Comparison of ENCODE assay signal across 32 cellular contexts in genomic region chr12:91289881-91290280, GRCh38.
DNase-seq lines count a peak whose midpoint lies in the region; ATAC-seq, FAIRE-seq and TF ChIP-seq lines count a peak whose summit lies in the region.
"Had no signal": no experiment of that assay in that cellular context is flagged by ENCODE, and none has a peak within 500 bp of the region (broad histone marks: within the 10 kb centered on the region; RNA-seq: fewer than 3 reads in every experiment).

No MANE protein-coding gene starts in this region.

- H4K8ac ChIP-seq in IMR-90 (ENCODE audit: low read depth in 2 of 2, low read length in 2 of 2), result 0 out of 4 replicates have a peak overlapping the region, but pooled peaks of 1 of the 2 experiments have one; percentile 3
- H4K8ac ChIP-seq in neuronal stem cell (ENCODE audit: low read depth, low read length), result no peak overlapping the region

- no TSS peak for BruUV-seq in A673 (replicated peaks; lab: Mats Ljungman, UMichigan)
- BruUV-seq in IMR-90 (replicated peaks; lab: Mats Ljungman, UMichigan), result no TSS peak
- no TSS peak for BruUV-seq in endothelial cell of umbilical vein (replicated peaks; lab: Mats Ljungman, UMichigan)

- H4K5ac ChIP-seq in IMR-90 (ENCODE audit: low read depth, low read length), result no peak overlapping the region

- H3K14ac ChIP-seq in IMR-90 (replicated peaks; ENCODE audit: low read depth, low read length) (no peak overlapping the region), neuronal stem cell (ENCODE audit: low read length) (no peak overlapping the region)

- DNase-seq in A673 (ENCODE audit: low spot score) (peak; percentile 2), IMR-90 (no peak), endothelial cell of umbilical vein (ENCODE audit: low read depth, low spot score) (peak; percentile 36), neuronal stem cell (ENCODE audit: low spot score) (no peak), T1000 (lab: John Stamatoyannopoulos, UW) (no peak), SK-N-DZ (ENCODE audit: low spot score) (no peak), MV-4-11 (lab: John Stamatoyannopoulos, UW) (no peak)
- DNase-seq: activated B cell treated with CpG ODN at 0.5 μM for 24 hours; activated CD4-positive, alpha-beta T cell treated with anti-CD3 and anti-CD28 coated beads, Interleukin-2, amount 50 U/mL, for 1 hour; activated gamma-delta T cell; activated naive CD8-positive, alpha-beta T cell treated with anti-CD3 and anti-CD28 coated beads, Interleukin-2, amount 10 ng/mL, durations not matched to agents 7 days and 5 days; activated T-cell treated with anti-CD3 and anti-CD28 coated beads, Interleukin-2, amount 50 U/mL, for 1 hour; CD8-positive, alpha-beta memory T cell; central memory CD4-positive, alpha-beta T cell; DMS153; foreskin keratinocyte; head of caudate nucleus; MG63; midbrain; naive thymus-derived CD4-positive, alpha-beta T cell; NCI-H2029 treated with DMSO at 0.1 percent for 48 hours; NCI-H774; RPMI8226; small intestine; stimulated activated naive CD4-positive, alpha-beta T cell had no signal

- TF ChIP-seq CTCF in A673 (conservative IDR thresholded peaks at IDR 0.05; ENCODE audit: low read depth, low read length), result no peak
- TF ChIP-seq CTCF in IMR-90 (conservative IDR thresholded peaks at IDR 0.05; ENCODE audit: low read depth, low read length), result no peak
- TF ChIP-seq CTCF in endothelial cell of umbilical vein (IDR thresholded peaks at IDR 0.05; ENCODE audit: extremely low read depth in 1 of 2, insufficient read depth in 1 of 2, low read depth in 1 of 2, low read length in 2 of 2), result no peak

- H3K56ac ChIP-seq in IMR-90 (ENCODE audit: extremely low read depth, insufficient read depth, low read length), result no peak overlapping the region

- no peaks in the 10 kb centered on the region for H3K79me2 ChIP-seq in endothelial cell of umbilical vein (ENCODE audit: control insufficient read depth, insufficient read depth, low read length)

- no peak overlapping the region for H4K91ac ChIP-seq in IMR-90 (ENCODE audit: insufficient read depth, low read depth, low read length)
- H4K91ac ChIP-seq in neuronal stem cell (ENCODE audit: low read depth, low read length, poor library complexity), result no peak overlapping the region

- H3K9ac ChIP-seq in IMR-90 (ENCODE audit: low read depth, low read length) (no peak overlapping the region), endothelial cell of umbilical vein (replicated peaks; ENCODE audit: extremely low read depth, insufficient read depth, low read length) (no peak overlapping the region), neuronal stem cell (ENCODE audit: low read depth, low read length, poor library complexity) (no peak overlapping the region)

- intact Hi-C loops in A673 (cut with micrococcal nuclease; ENCODE audit: unreplicated experiment) (no loop called here), IMR-90 (cut with micrococcal nuclease) (no loop called here), endothelial cell of umbilical vein (cut with micrococcal nuclease) (no loop called here)

- H3K18ac ChIP-seq in IMR-90 (ENCODE audit: low read depth, low read length) (peak overlapping the region; percentile 4; the same call in 1 of the 2 replicates), neuronal stem cell (ENCODE audit: low read length) (no peak overlapping the region)

- POLR2A ChIA-PET in A673 (lab: Charles Lee; ENCODE audit: low non-redundant PET), result no interaction called here
- POLR2A ChIA-PET in IMR-90 (lab: Charles Lee; ENCODE audit: unreplicated experiment), result no interaction called here
- POLR2A ChIA-PET in endothelial cell of umbilical vein (lab: Charles Lee), result no interaction called here

- H2BK15ac ChIP-seq in IMR-90 (ENCODE audit: low read depth, low read length) (no peak overlapping the region), neuronal stem cell (ENCODE audit: low read length) (no peak overlapping the region)

- no peak overlapping the region for H2BK120ac ChIP-seq in IMR-90 (ENCODE audit: low read depth, low read length)
- H2BK120ac ChIP-seq in neuronal stem cell (ENCODE audit: low read depth, low read length), result no peak overlapping the region

- FAIRE-seq in endothelial cell of umbilical vein (lab: Jason Lieb, UNC), result no peak
- FAIRE-seq: astrocyte, HTR-8/SVneo, K562, keratinocyte, small intestine had no signal

- H3K27me3 ChIP-seq in A673 (replicated peaks; ENCODE audit: insufficient read depth, low read depth, low read length, poor library complexity) (no peaks in the 10 kb centered on the region), IMR-90 (ENCODE audit: control insufficient read depth, insufficient read depth, low read length) (no peaks in the 10 kb centered on the region), endothelial cell of umbilical vein (ENCODE audit: control insufficient read depth in 2 of 2, insufficient read depth in 2 of 2, low read length in 2 of 2) (no peaks in the 10 kb centered on the region), neuronal stem cell (ENCODE audit: control insufficient read depth in 3 of 3, insufficient read depth in 3 of 3, low read depth in 1 of 3, low read length in 3 of 3) (no peaks in the 10 kb centered on the region)
- H3K27me3 ChIP-seq: foreskin keratinocyte, MG63, SJCRH30, suprapubic skin had no signal

- no peak for TF ChIP-seq RAD21 in IMR-90 (IDR thresholded peaks at IDR 0.05; ENCODE audit: low read length)

- H3K27ac ChIP-seq in A673 (ENCODE audit: low read depth, low read length, poor library complexity, severe bottlenecking) (no peak overlapping the region), IMR-90 (ENCODE audit: insufficient read depth, low read length) (peak overlapping the region; percentile 69; the same call in 1 of the 2 replicates), endothelial cell of umbilical vein (ENCODE audit: insufficient read depth, low read depth, low read length) (no peak overlapping the region), neuronal stem cell (replicated peaks; ENCODE audit: low read length) (no peak overlapping the region)
- H3K27ac ChIP-seq: foreskin keratinocyte, SJCRH30, suprapubic skin had no signal

- WGBS in IMR-90 (ENCODE audit: extremely low coverage in 2 of 2, insufficient read length in 1 of 2), 2 experiments, result no CpG with 5 or more reads among the region's 3 CpGs
- no CpG with 5 or more reads among the region's 3 CpGs for WGBS in neuronal stem cell (ENCODE audit: extremely low coverage in 2 of 2, insufficient read length in 2 of 2, insufficient replicate concordance in 1 of 2), 2 donors

- H2AK9ac ChIP-seq in IMR-90 (replicated peaks; ENCODE audit: low read depth, low read length, poor library complexity), result no peak overlapping the region

- in situ Hi-C loops in IMR-90 (cut with MboI; ENCODE audit: low sequenced_read_pairs), result no loop called here

- H2AK5ac ChIP-seq in IMR-90 (ENCODE audit: low read depth, low read length) (no peak overlapping the region), neuronal stem cell (ENCODE audit: low read depth, low read length) (no peak overlapping the region)

- dilution Hi-C loops in IMR-90 (cut with HindIII; ENCODE audit: low sequenced_read_pairs, unreplicated experiment) (no loop called here), endothelial cell of umbilical vein (cut with MboI; ENCODE audit: extremely low pct_ligation_motif_present, low sequenced_read_pairs) (no loop called here)

- CTCF ChIA-PET in A673 (lab: Charles Lee), result no interaction called here
- CTCF ChIA-PET in IMR-90 (lab: Yijun Ruan, JAX), result interaction anchor here (1.1 kb wide), 1 partner anchor 10 kb away, joined by 3 read pairs; no protein-coding TSS in a partner anchor
- CTCF ChIA-PET in endothelial cell of umbilical vein (lab: Charles Lee), result interaction anchor here (1.0 to 1.4 kb wide), 4 partner anchors 9 to 37 kb away, joined by 3 to 9 read pairs (median 3); no protein-coding TSS in a partner anchor

- H3K4me3 ChIP-seq in A673 (ENCODE audit: low read depth, low read length, poor library complexity, severe bottlenecking) (no peak overlapping the region), IMR-90 (ENCODE audit: insufficient read depth, low read depth, low read length) (no peak overlapping the region), endothelial cell of umbilical vein (replicated peaks in 1 of 3; ENCODE audit: insufficient read depth in 1 of 3, low read depth in 1 of 3, low read length in 3 of 3) (no peak overlapping the region), neuronal stem cell (ENCODE audit: low read length in 2 of 2) (no peak overlapping the region)
- H3K4me3 ChIP-seq: K562, MG63, SJCRH30, suprapubic skin had no signal

- no peaks in the 10 kb centered on the region for H4K20me1 ChIP-seq in IMR-90 (ENCODE audit: insufficient read depth, low read length)
- H4K20me1 ChIP-seq in endothelial cell of umbilical vein (replicated peaks; ENCODE audit: control insufficient read depth, extremely low read depth, insufficient read depth, low read length), result no peaks in the 10 kb centered on the region

- H3K4me1 ChIP-seq in A673 (ENCODE audit: insufficient read depth, low read length, poor library complexity, severe bottlenecking) (no peaks in the 10 kb centered on the region), IMR-90 (ENCODE audit: control insufficient read depth, insufficient read depth, low read length) (no peaks in the 10 kb centered on the region), endothelial cell of umbilical vein (ENCODE audit: control insufficient read depth, extremely low read depth, insufficient read depth, low read length) (no peaks in the 10 kb centered on the region), neuronal stem cell (ENCODE audit: control insufficient read depth in 2 of 2, insufficient read depth in 1 of 2, low read depth in 1 of 2, low read length in 2 of 2) (no peaks in the 10 kb centered on the region)
- H3K4me1 ChIP-seq: foreskin keratinocyte, SJCRH30, suprapubic skin had no signal

- H2AFZ ChIP-seq in IMR-90 (replicated peaks; ENCODE audit: low read length, poor library complexity) (no peak overlapping the region), endothelial cell of umbilical vein (ENCODE audit: low read depth, low read length) (no peak overlapping the region), neuronal stem cell (ENCODE audit: low read length) (peak overlapping the region; percentile 62)

- H3K23ac ChIP-seq in IMR-90 (ENCODE audit: low read depth, low read length), result no peak overlapping the region
- H3K23ac ChIP-seq in neuronal stem cell (ENCODE audit: low read depth, low read length, poor library complexity), result no peak overlapping the region

- H3K4me2 ChIP-seq in IMR-90 (ENCODE audit: low read depth, low read length), result no peak overlapping the region
- H3K4me2 ChIP-seq in endothelial cell of umbilical vein (ENCODE audit: insufficient read depth, low read length), result no peak overlapping the region
- no peak overlapping the region for H3K4me2 ChIP-seq in neuronal stem cell (ENCODE audit: insufficient read depth, low read length, poor library complexity, severe bottlenecking)

- no peak for ATAC-seq in IMR-90 (ENCODE audit: low read depth)
- ATAC-seq: esophagus mucosa; foreskin keratinocyte; K562; naive thymus-derived CD4-positive, alpha-beta T cell had no signal

- H3K9me3 ChIP-seq in A673 (ENCODE audit: low read depth, low read length, poor library complexity, severe bottlenecking), result no peaks in the 10 kb centered on the region
- H3K9me3 ChIP-seq in IMR-90 (ENCODE audit: control insufficient read depth, insufficient read depth, low read length), result no peaks in the 10 kb centered on the region
- no peaks in the 10 kb centered on the region for H3K9me3 ChIP-seq in endothelial cell of umbilical vein (replicated peaks; ENCODE audit: control insufficient read depth, insufficient read depth, low read length)
- peaks cover 0 to 2% of the 10 kb centered on the region in 2 donors for H3K9me3 ChIP-seq in neuronal stem cell (replicated peaks in 1 of 2; ENCODE audit: control insufficient read depth in 2 of 2, insufficient read depth in 1 of 2, low read depth in 1 of 2, low read length in 2 of 2)
- H3K9me3 ChIP-seq: MG63, SJCRH30, suprapubic skin had no signal

- no peak overlapping the region for H3K4ac ChIP-seq in IMR-90 (ENCODE audit: low read depth, low read length)
- H3K4ac ChIP-seq in neuronal stem cell (ENCODE audit: low read length), result no peak overlapping the region

- TF ChIP-seq POLR2A in IMR-90 (IDR thresholded peaks at IDR 0.05; ENCODE audit: low read depth, low read length) (no peak), endothelial cell of umbilical vein (IDR thresholded peaks at IDR 0.05; ENCODE audit: low read depth, low read length) (no peak)

- no peak overlapping the region for H2BK5ac ChIP-seq in IMR-90 (ENCODE audit: low read depth, low read length, poor library complexity, severe bottlenecking)
- no peak overlapping the region for H2BK5ac ChIP-seq in neuronal stem cell (ENCODE audit: low read length)

- H3K36me3 ChIP-seq in A673 (ENCODE audit: insufficient read depth, low read length, poor library complexity, severe bottlenecking), result no peaks in the 10 kb centered on the region
- no peaks in the 10 kb centered on the region for H3K36me3 ChIP-seq in IMR-90 (ENCODE audit: control insufficient read depth, insufficient read depth, low read length)
- no peaks in the 10 kb centered on the region for H3K36me3 ChIP-seq in endothelial cell of umbilical vein (ENCODE audit: control insufficient read depth in 2 of 2, extremely low read depth in 1 of 2, insufficient read depth in 2 of 2, low read length in 2 of 2)
- H3K36me3 ChIP-seq in neuronal stem cell (replicated peaks in 1 of 2; ENCODE audit: control insufficient read depth in 2 of 2, insufficient read depth in 2 of 2, low read length in 2 of 2), result no peaks in the 10 kb centered on the region
- H3K36me3 ChIP-seq: MG63, SJCRH30, suprapubic skin had no signal

- H2BK20ac ChIP-seq in IMR-90 (ENCODE audit: low read depth, low read length), result no peak overlapping the region

- H3K9me1 ChIP-seq in IMR-90 (ENCODE audit: insufficient read depth, low read length), result no peaks in the 10 kb centered on the region
- H3K9me1 ChIP-seq in endothelial cell of umbilical vein (replicated peaks; ENCODE audit: control insufficient read depth, extremely low read depth, insufficient read depth, low read length), result no peaks in the 10 kb centered on the region

- no peak overlapping the region for H2BK12ac ChIP-seq in neuronal stem cell (ENCODE audit: low read length)

- H3K79me1 ChIP-seq in IMR-90 (ENCODE audit: low read depth in 1 of 2, low read length in 2 of 2) (no peaks in the 10 kb centered on the region), neuronal stem cell (ENCODE audit: low read depth, low read length) (no peaks in the 10 kb centered on the region)

Comparison
In these comparisons a context has a peak if more than half of its experiments do, and no peak if none do; other contexts are left out.
1. DNase-seq: peak in A673 (single experiment) and endothelial cell of umbilical vein (single experiment); none in IMR-90 (single experiment), neuronal stem cell (single experiment), T1000 (single experiment), SK-N-DZ (single experiment) and MV-4-11 (single experiment).